Comparison of ENCODE assay signal across 33 cellular contexts in the genomic region with DNA sequence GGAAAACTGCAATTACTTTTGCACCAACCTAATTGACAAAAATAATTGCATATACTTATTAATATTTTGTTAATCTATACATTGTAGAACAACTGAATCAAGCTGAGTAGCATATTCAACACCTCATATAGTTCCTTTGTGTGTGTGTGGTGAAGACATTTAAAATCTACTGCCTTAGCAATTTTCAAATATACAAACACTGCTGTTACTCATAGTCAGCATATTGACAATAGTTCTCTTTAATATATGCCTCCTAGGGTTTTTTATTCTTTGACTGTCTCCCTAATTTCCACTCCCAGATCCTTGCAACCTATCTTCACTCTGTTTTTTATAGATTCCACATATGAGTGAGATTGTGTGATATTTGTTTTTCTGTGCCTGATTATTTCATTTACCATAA.
DNase-seq lines count a peak whose midpoint lies in the region; ATAC-seq, FAIRE-seq and TF ChIP-seq lines count a peak whose summit lies in the region.
"Had no signal": no experiment of that assay in that cellular context is flagged by ENCODE, and none has a peak within 500 bp of the region (broad histone marks: within the 10 kb centered on the region; RNA-seq: fewer than 3 reads in every experiment).

No MANE protein-coding gene starts in this region.

- H2BK20ac ChIP-seq in IMR-90 (ENCODE audit: low read depth, low read length): no peak overlapping the region

- DNase-seq in HepG2 (ENCODE audit: low spot score) (no peak), right lobe of liver (no peak), IMR-90 (no peak), K562 (ENCODE audit: extremely low read depth in 1 of 4, low spot score in 3 of 4) (no peak), islet precursor cell (no peak)
- DNase-seq: 8988T; ACHN; AML-193; BE2C; C1 segment of cervical spinal cord; Caco-2; Calu3; CD4-positive, alpha-beta memory T cell; CD4-positive, alpha-beta T cell; CD4-positive, CD25-positive, alpha-beta regulatory T cell; CD8-positive, alpha-beta memory T cell; CD8-positive, alpha-beta T cell; COR-L47; DMS 273 treated with DMSO at 0.1 percent for 48 hours; DMS153; DMS53; DMS79; DMS79 treated with DMSO at 0.1 percent for 48 hours; DND-41; EL had no signal

- dilution Hi-C loops in IMR-90 (cut with HindIII; ENCODE audit: low sequenced_read_pairs, unreplicated experiment): no loop called here

- H3K18ac ChIP-seq in IMR-90 (ENCODE audit: low read depth, low read length): no peak overlapping the region

- H3K36me3 ChIP-seq in HepG2 (replicated peaks in 1 of 2; ENCODE audit: control insufficient read depth in 1 of 2, insufficient read depth in 2 of 2, low read length in 2 of 2) (no peaks in the 10 kb centered on the region), right lobe of liver (no peaks in the 10 kb centered on the region), IMR-90 (ENCODE audit: control insufficient read depth, insufficient read depth, low read length) (no peaks in the 10 kb centered on the region), K562 (ENCODE audit: control insufficient read depth, insufficient read depth, low read length) (no peaks in the 10 kb centered on the region)
- H3K36me3 ChIP-seq: BE2C; BLaER1; BLaER1 treated with 17β-estradiol and CSF1 and Interleukin-3, amounts not matched to agents 10 nM and 100 nM had no signal

- in situ Hi-C loops in HepG2 (cut with HindIII; ENCODE audit: extremely low pct_ligation_motif_present, low pct_unique_long_range_greater_than_20kb) (no loop called here), IMR-90 (cut with MboI; ENCODE audit: low sequenced_read_pairs) (no loop called here), K562 (cut with MboI) (no loop called here)

- H4K5ac ChIP-seq in IMR-90 (ENCODE audit: low read depth, low read length): no peak overlapping the region

- CTCF ChIA-PET in HepG2 (lab: Yijun Ruan, JAX; ENCODE audit: low intra/inter-chr PET ratio, low total read pairs) (no interaction called here), IMR-90 (lab: Yijun Ruan, JAX) (interaction anchor here (0.6 kb wide), 1 partner anchor 632 kb away, joined by 3 read pairs; no protein-coding TSS in a partner anchor), K562 (lab: Yijun Ruan, JAX; ENCODE audit: low intra/inter-chr PET ratio) (no interaction called here)

- TF ChIP-seq CTCF in HepG2 (CRISPR knock-in tag; IDR thresholded peaks at IDR 0.05) (no peak), right lobe of liver (IDR thresholded peaks at IDR 0.05) (no peak), IMR-90 (conservative IDR thresholded peaks at IDR 0.05; ENCODE audit: low read depth, low read length) (no peak), K562 (IDR thresholded peaks at IDR 0.05 in 2 of 3, conservative IDR thresholded peaks at IDR 0.05 in 1 of 3; ENCODE audit: insufficient read depth in 2 of 3, low read depth in 1 of 3, low read length in 3 of 3) (no peak)

- H3K23ac ChIP-seq in IMR-90 (ENCODE audit: low read depth, low read length): no peak overlapping the region

- H3K9me1 ChIP-seq in IMR-90 (ENCODE audit: insufficient read depth, low read length): no peaks in the 10 kb centered on the region
- no peaks in the 10 kb centered on the region for H3K9me1 ChIP-seq in K562 (ENCODE audit: control insufficient read depth, insufficient read depth, low read length)

- H4K91ac ChIP-seq in IMR-90 (ENCODE audit: insufficient read depth, low read depth, low read length): no peak overlapping the region

- H3K27me3 ChIP-seq in HepG2 (ENCODE audit: control insufficient read depth in 1 of 2, insufficient read depth in 2 of 2, low read length in 2 of 2) (no peaks in the 10 kb centered on the region), right lobe of liver (no peaks in the 10 kb centered on the region), IMR-90 (ENCODE audit: control insufficient read depth, insufficient read depth, low read length) (no peaks in the 10 kb centered on the region), K562 (ENCODE audit: control insufficient read depth in 2 of 2, insufficient read depth in 2 of 2, low read length in 2 of 2) (no peaks in the 10 kb centered on the region)
- H3K27me3 ChIP-seq: BE2C; BLaER1; BLaER1 treated with 17β-estradiol and CSF1 and Interleukin-3, amounts not matched to agents 10 nM and 100 nM had no signal

- no peak overlapping the region for H2BK120ac ChIP-seq in IMR-90 (ENCODE audit: low read depth, low read length)

- no peak overlapping the region for H2AK5ac ChIP-seq in IMR-90 (ENCODE audit: low read depth, low read length)

- H4K20me1 ChIP-seq in HepG2 (ENCODE audit: insufficient read depth, low read length): no peaks in the 10 kb centered on the region
- H4K20me1 ChIP-seq in IMR-90 (ENCODE audit: insufficient read depth, low read length): no peaks in the 10 kb centered on the region
- no peaks in the 10 kb centered on the region for H4K20me1 ChIP-seq in K562 (replicated peaks; ENCODE audit: control insufficient read depth, insufficient read depth, low read length)
- H4K20me1 ChIP-seq: BLaER1; BLaER1 treated with 17β-estradiol and CSF1 and Interleukin-3, amounts not matched to agents 10 nM and 100 nM had no signal

- no peak overlapping the region for H3K56ac ChIP-seq in IMR-90 (ENCODE audit: extremely low read depth, insufficient read depth, low read length)

- H3K27ac ChIP-seq in HepG2 (ENCODE audit: extremely low read length, insufficient read depth, low read length) (no peak overlapping the region), right lobe of liver (no peak overlapping the region), IMR-90 (ENCODE audit: insufficient read depth, low read length) (no peak overlapping the region), K562 (ENCODE audit: extremely low read depth, low read depth, low read length) (no peak overlapping the region)
- H3K27ac ChIP-seq: 22Rv1; A549; BLaER1; BLaER1 treated with 17β-estradiol and CSF1 and Interleukin-3, amounts not matched to agents 10 nM and 100 nM; C4-2B had no signal

- H3K79me1 ChIP-seq in IMR-90 (ENCODE audit: low read depth in 1 of 2, low read length in 2 of 2): no peaks in the 10 kb centered on the region

- FAIRE-seq in HepG2 (lab: Jason Lieb, UNC) (no peak), K562 (lab: Jason Lieb, UNC) (no peak)
- FAIRE-seq: A204.1, A549, D721Med had no signal

- intact Hi-C loops in HepG2 (cut with micrococcal nuclease; ENCODE audit: unreplicated experiment): no loop called here
- intact Hi-C loops in right lobe of liver (cut with DNase I): no loop called here
- intact Hi-C loops in IMR-90 (cut with micrococcal nuclease): no loop called here
- intact Hi-C loops in K562 (cut with micrococcal nuclease): no loop called here

- no peak overlapping the region for H3K9ac ChIP-seq in HepG2 (ENCODE audit: insufficient read depth, low read depth, low read length)
- H3K9ac ChIP-seq in IMR-90 (ENCODE audit: low read depth, low read length): no peak overlapping the region
- H3K9ac ChIP-seq in K562 (ENCODE audit: insufficient read depth in 1 of 2, low read depth in 2 of 2, low read length in 2 of 2): no peak overlapping the region
- H3K9ac ChIP-seq: BLaER1; BLaER1 treated with 17β-estradiol and CSF1 and Interleukin-3, amounts not matched to agents 10 nM and 100 nM had no signal

- TF ChIP-seq EP300 in HepG2 (IDR thresholded peaks at IDR 0.05; ENCODE audit: low read depth in 2 of 2, low read length in 2 of 2) (no peak), HepG2 (CRISPR knock-in tag; IDR thresholded peaks at IDR 0.05; ENCODE audit: borderline replicate concordance) (no peak), K562 (IDR thresholded peaks at IDR 0.05; ENCODE audit: low read length) (no peak)

- POLR2A ChIA-PET in HepG2 (lab: Yijun Ruan, JAX): no interaction called here
- POLR2A ChIA-PET in IMR-90 (lab: Charles Lee; ENCODE audit: unreplicated experiment): no interaction called here
- POLR2A ChIA-PET in K562 (lab: Yijun Ruan, JAX): no interaction called here

- H3K4me1 ChIP-seq in HepG2 (ENCODE audit: insufficient read depth, low read length) (no peaks in the 10 kb centered on the region), right lobe of liver (no peaks in the 10 kb centered on the region), IMR-90 (ENCODE audit: control insufficient read depth, insufficient read depth, low read length) (no peaks in the 10 kb centered on the region), K562 (replicated peaks in 1 of 2; ENCODE audit: control insufficient read depth in 2 of 2, insufficient read depth in 2 of 2, low read length in 2 of 2) (no peaks in the 10 kb centered on the region)
- H3K4me1 ChIP-seq: A549; BE2C; BLaER1; BLaER1 treated with 17β-estradiol and CSF1 and Interleukin-3, amounts not matched to agents 10 nM and 100 nM; Caco-2 had no signal

- BruUV-seq in HepG2 (replicated peaks; lab: Mats Ljungman, UMichigan) (no TSS peak), IMR-90 (replicated peaks; lab: Mats Ljungman, UMichigan) (no TSS peak), K562 (replicated peaks; lab: Mats Ljungman, UMichigan) (no TSS peak)

- no peaks in the 10 kb centered on the region for H3K79me2 ChIP-seq in HepG2 (ENCODE audit: insufficient read depth, low read length)
- H3K79me2 ChIP-seq in K562 (ENCODE audit: control insufficient read depth, insufficient read depth, low read length): no peaks in the 10 kb centered on the region

- H2AFZ ChIP-seq in HepG2 (ENCODE audit: low read length): no peak overlapping the region
- no peak overlapping the region for H2AFZ ChIP-seq in IMR-90 (replicated peaks; ENCODE audit: low read length, poor library complexity)
- H2AFZ ChIP-seq in K562 (ENCODE audit: low read depth, low read length): no peak overlapping the region

- H3K9me3 ChIP-seq in HepG2 (ENCODE audit: low read length): peaks cover 17% of the 10 kb centered on the region
- no peaks in the 10 kb centered on the region for H3K9me3 ChIP-seq in right lobe of liver
- peaks cover 5% of the 10 kb centered on the region; the same call in 1 of the 2 replicates for H3K9me3 ChIP-seq in IMR-90 (ENCODE audit: control insufficient read depth, insufficient read depth, low read length)
- peaks cover 2% of the 10 kb centered on the region; the same call in 1 of the 2 replicates for H3K9me3 ChIP-seq in K562 (replicated peaks; ENCODE audit: control insufficient read depth, insufficient read depth, low read depth, low read length)
- H3K9me3 ChIP-seq: A549, BE2C, Caco-2 had no signal

- no peak overlapping the region for H4K8ac ChIP-seq in IMR-90 (ENCODE audit: low read depth in 2 of 2, low read length in 2 of 2)

- no peak overlapping the region for H3K4ac ChIP-seq in IMR-90 (ENCODE audit: low read depth, low read length)

- TF ChIP-seq POLR2A in HepG2 (IDR thresholded peaks at IDR 0.05; ENCODE audit: insufficient read depth in 1 of 2, low read depth in 2 of 2, low read length in 2 of 2) (no peak), right lobe of liver (IDR thresholded peaks at IDR 0.05) (no peak), IMR-90 (IDR thresholded peaks at IDR 0.05; ENCODE audit: low read depth, low read length) (no peak), K562 (conservative IDR thresholded peaks at IDR 0.05) (no peak)

- H3K4me3 ChIP-seq in HepG2 (replicated peaks in 1 of 3; ENCODE audit: insufficient read depth in 1 of 3, low read depth in 2 of 3, low read length in 3 of 3) (no peak overlapping the region), right lobe of liver (no peak overlapping the region), IMR-90 (ENCODE audit: insufficient read depth, low read depth, low read length) (no peak overlapping the region), K562 (no peak overlapping the region)
- H3K4me3 ChIP-seq: A549; BLaER1; BLaER1 treated with 17β-estradiol and CSF1 and Interleukin-3, amounts not matched to agents 10 nM and 100 nM had no signal

- TF ChIP-seq RAD21 in HepG2 (CRISPR knock-in tag; IDR thresholded peaks at IDR 0.05) (no peak), IMR-90 (IDR thresholded peaks at IDR 0.05; ENCODE audit: low read length) (no peak), K562 (CRISPR knock-in tag; conservative IDR thresholded peaks at IDR 0.05 in 1 of 2, IDR thresholded peaks at IDR 0.05 in 1 of 2) (no peak)

- H2AK9ac ChIP-seq in IMR-90 (replicated peaks; ENCODE audit: low read depth, low read length, poor library complexity): no peak overlapping the region

- H2BK15ac ChIP-seq in IMR-90 (ENCODE audit: low read depth, low read length): no peak overlapping the region

- no peak overlapping the region for H2BK5ac ChIP-seq in IMR-90 (ENCODE audit: low read depth, low read length, poor library complexity, severe bottlenecking)

- H3K4me2 ChIP-seq in HepG2 (ENCODE audit: low read depth, low read length) (no peak overlapping the region), IMR-90 (ENCODE audit: low read depth, low read length) (no peak overlapping the region), K562 (ENCODE audit: insufficient read depth, low read length) (no peak overlapping the region)
- H3K4me2 ChIP-seq: A549; BLaER1; BLaER1 treated with 17β-estradiol and CSF1 and Interleukin-3, amounts not matched to agents 10 nM and 100 nM had no signal

- H3K14ac ChIP-seq in IMR-90 (replicated peaks; ENCODE audit: low read depth, low read length): no peak overlapping the region

- no peak for ATAC-seq in HepG2
- ATAC-seq in right lobe of liver: no peak
- no peak for ATAC-seq in IMR-90 (ENCODE audit: low read depth)
- no peak for ATAC-seq in K562
- ATAC-seq in GM19463 (IDR thresholded peaks at IDR 0.05; ENCODE audit: unreplicated experiment): no peak
- ATAC-seq: A549; CD8-positive, alpha-beta T cell had no signal
